1 cellular context compared by ENCODE assay signal in the genomic region with DNA sequence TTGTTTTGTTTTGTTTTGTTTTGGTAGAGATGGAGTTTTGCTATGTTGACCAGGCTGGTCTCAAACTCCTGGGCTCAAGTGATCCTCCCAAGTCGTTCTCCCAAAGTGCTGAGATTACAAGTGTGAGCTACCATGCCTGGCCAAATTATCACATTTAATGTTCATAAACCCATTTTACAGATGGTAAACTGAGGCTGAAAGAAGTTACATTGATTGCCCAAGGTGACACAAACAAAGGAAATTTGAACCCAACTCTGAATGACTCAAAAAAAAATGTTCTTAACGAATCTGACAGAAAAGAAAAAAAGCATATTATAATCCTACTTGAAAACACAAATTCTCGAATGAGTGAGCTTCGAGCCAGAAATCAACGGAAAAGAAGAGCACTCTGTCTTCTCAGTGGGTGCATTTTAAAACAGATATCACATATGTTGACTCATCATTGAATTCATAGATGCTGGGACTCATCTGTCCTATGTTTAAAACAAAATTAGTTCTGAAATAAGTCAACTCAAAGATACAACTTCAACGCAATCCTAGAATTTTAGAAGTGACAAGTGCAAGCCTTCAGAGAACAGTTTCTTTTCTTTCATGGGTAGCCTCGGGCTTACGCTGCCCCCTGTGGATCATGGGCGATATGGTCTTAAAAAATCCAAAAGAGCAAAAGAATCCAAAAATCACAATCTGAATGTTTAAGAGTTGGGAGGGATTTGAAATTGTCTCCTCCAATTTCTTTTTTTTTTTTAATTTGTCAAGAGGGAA.
TF ChIP-seq lines count a peak whose summit lies in the region.

No MANE protein-coding gene starts in this region.

TF ChIP-seq in GM12878, 131 proteins besides CTCF, POLR2A, EP300 and RAD21 (continued from another document):
- TF ChIP-seq, protein P1, sequence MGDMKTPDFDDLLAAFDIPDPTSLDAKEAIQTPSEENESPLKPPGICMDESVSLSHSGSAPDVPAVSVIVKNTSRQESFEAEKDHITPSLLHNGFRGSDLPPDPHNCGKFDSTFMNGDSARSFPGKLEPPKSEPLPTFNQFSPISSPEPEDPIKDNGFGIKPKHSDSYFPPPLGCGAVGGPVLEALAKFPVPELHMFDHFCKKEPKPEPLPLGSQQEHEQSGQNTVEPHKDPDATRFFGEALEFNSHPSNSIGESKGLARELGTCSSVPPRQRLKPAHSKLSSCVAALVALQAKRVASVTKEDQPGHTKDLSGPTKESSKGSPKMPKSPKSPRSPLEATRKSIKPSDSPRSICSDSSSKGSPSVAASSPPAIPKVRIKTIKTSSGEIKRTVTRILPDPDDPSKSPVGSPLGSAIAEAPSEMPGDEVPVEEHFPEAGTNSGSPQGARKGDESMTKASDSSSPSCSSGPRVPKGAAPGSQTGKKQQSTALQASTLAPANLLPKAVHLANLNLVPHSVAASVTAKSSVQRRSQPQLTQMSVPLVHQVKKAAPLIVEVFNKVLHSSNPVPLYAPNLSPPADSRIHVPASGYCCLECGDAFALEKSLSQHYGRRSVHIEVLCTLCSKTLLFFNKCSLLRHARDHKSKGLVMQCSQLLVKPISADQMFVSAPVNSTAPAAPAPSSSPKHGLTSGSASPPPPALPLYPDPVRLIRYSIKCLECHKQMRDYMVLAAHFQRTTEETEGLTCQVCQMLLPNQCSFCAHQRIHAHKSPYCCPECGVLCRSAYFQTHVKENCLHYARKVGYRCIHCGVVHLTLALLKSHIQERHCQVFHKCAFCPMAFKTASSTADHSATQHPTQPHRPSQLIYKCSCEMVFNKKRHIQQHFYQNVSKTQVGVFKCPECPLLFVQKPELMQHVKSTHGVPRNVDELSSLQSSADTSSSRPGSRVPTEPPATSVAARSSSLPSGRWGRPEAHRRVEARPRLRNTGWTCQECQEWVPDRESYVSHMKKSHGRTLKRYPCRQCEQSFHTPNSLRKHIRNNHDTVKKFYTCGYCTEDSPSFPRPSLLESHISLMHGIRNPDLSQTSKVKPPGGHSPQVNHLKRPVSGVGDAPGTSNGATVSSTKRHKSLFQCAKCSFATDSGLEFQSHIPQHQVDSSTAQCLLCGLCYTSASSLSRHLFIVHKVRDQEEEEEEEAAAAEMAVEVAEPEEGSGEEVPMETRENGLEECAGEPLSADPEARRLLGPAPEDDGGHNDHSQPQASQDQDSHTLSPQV (IDR thresholded peaks at IDR 0.05): no peak
- TF ChIP-seq YY1 (IDR thresholded peaks at IDR 0.05; ENCODE audit: low read depth, low read length) (peak; percentile 31; the same call in 1 of the 2 replicates), YBX1 (IDR thresholded peaks at IDR 0.05) (no peak), ETV6 (conservative IDR thresholded peaks at IDR 0.05 in 1 of 2, IDR thresholded peaks at IDR 0.05 in 1 of 2; ENCODE audit: borderline replicate concordance in 1 of 2, low read depth in 1 of 2) (no peak), SMC3 (IDR thresholded peaks at IDR 0.05; ENCODE audit: borderline replicate concordance, low read length) (peak; percentile 83; the same call in 1 of the 2 replicates), IKZF1 (conservative IDR thresholded peaks at IDR 0.05) (no peak), ZNF217 (IDR thresholded peaks at IDR 0.05) (peak; percentile 73), TCF3 (IDR thresholded peaks at IDR 0.05; ENCODE audit: borderline replicate concordance, insufficient read depth, low read depth, low read length) (no peak), JUND (IDR thresholded peaks at IDR 0.05; ENCODE audit: low read depth, low read length) (no peak), HDGF (IDR thresholded peaks at IDR 0.05) (0 out of 2 replicates have a peak, but pooled peaks have one; percentile 26), EGR1 (IDR thresholded peaks at IDR 0.05; ENCODE audit: borderline replicate concordance in 1 of 2, low read depth in 2 of 2, low read length in 2 of 2) (no peak), NBN (IDR thresholded peaks at IDR 0.05) (0 out of 2 replicates have a peak, but pooled peaks have one; percentile 17)
- TF ChIP-seq, protein P2, sequence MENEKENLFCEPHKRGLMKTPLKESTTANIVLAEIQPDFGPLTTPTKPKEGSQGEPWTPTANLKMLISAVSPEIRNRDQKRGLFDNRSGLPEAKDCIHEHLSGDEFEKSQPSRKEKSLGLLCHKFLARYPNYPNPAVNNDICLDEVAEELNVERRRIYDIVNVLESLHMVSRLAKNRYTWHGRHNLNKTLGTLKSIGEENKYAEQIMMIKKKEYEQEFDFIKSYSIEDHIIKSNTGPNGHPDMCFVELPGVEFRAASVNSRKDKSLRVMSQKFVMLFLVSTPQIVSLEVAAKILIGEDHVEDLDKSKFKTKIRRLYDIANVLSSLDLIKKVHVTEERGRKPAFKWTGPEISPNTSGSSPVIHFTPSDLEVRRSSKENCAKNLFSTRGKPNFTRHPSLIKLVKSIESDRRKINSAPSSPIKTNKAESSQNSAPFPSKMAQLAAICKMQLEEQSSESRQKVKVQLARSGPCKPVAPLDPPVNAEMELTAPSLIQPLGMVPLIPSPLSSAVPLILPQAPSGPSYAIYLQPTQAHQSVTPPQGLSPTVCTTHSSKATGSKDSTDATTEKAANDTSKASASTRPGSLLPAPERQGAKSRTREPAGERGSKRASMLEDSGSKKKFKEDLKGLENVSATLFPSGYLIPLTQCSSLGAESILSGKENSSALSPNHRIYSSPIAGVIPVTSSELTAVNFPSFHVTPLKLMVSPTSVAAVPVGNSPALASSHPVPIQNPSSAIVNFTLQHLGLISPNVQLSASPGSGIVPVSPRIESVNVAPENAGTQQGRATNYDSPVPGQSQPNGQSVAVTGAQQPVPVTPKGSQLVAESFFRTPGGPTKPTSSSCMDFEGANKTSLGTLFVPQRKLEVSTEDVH (IDR thresholded peaks at IDR 0.05; ENCODE audit: low read depth, partially characterized antibody): no peak
- TF ChIP-seq, protein P3, sequence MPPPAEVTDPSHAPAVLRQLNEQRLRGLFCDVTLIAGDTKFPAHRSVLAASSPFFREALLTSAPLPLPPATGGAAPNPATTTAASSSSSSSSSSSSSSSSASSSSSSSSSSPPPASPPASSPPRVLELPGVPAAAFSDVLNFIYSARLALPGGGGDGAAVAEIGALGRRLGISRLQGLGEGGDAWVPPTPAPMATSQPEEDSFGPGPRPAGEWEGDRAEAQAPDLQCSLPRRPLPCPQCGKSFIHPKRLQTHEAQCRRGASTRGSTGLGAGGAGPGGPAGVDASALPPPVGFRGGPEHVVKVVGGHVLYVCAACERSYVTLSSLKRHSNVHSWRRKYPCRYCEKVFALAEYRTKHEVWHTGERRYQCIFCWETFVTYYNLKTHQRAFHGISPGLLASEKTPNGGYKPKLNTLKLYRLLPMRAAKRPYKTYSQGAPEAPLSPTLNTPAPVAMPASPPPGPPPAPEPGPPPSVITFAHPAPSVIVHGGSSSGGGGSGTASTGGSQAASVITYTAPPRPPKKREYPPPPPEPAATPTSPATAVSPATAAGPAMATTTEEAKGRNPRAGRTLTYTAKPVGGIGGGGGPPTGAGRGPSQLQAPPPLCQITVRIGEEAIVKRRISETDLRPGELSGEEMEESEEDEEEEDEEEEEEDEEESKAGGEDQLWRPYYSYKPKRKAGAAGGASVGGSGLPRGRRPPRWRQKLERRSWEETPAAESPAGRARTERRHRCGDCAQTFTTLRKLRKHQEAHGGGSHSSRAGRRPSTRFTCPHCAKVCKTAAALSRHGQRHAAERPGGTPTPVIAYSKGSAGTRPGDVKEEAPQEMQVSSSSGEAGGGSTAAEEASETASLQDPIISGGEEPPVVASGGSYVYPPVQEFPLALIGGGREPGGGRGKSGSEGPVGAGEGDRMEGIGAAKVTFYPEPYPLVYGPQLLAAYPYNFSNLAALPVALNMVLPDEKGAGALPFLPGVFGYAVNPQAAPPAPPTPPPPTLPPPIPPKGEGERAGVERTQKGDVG (CRISPR knock-in tag; IDR thresholded peaks at IDR 0.05): no peak
- TF ChIP-seq, protein P4, sequence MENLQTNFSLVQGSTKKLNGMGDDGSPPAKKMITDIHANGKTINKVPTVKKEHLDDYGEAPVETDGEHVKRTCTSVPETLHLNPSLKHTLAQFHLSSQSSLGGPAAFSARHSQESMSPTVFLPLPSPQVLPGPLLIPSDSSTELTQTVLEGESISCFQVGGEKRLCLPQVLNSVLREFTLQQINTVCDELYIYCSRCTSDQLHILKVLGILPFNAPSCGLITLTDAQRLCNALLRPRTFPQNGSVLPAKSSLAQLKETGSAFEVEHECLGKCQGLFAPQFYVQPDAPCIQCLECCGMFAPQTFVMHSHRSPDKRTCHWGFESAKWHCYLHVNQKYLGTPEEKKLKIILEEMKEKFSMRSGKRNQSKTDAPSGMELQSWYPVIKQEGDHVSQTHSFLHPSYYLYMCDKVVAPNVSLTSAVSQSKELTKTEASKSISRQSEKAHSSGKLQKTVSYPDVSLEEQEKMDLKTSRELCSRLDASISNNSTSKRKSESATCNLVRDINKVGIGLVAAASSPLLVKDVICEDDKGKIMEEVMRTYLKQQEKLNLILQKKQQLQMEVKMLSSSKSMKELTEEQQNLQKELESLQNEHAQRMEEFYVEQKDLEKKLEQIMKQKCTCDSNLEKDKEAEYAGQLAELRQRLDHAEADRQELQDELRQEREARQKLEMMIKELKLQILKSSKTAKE (IDR thresholded peaks at IDR 0.05; ENCODE audit: low read depth, poor library complexity, severe bottlenecking): peak; percentile 54
